ENCODE assay signal across 21 cellular contexts in genomic region chr9:109861918-109862317, GRCh38.
DNase-seq lines count a peak whose midpoint lies in the region; ATAC-seq and TF ChIP-seq lines count a peak whose summit lies in the region.
"Had no signal": no experiment of that assay in that cellular context is flagged by ENCODE, and none has a peak within 500 bp of the region (broad histone marks: within the 10 kb centered on the region; RNA-seq: fewer than 3 reads in every experiment).

No MANE protein-coding gene starts in this region.

- no peak for ATAC-seq in HG02678 (IDR thresholded peaks at IDR 0.05; ENCODE audit: unreplicated experiment)
- ATAC-seq: activated T-cell treated with anti-CD3 and anti-CD28 coated beads, Interleukin-2, amount 50 U/mL, for 4 hours; gastroesophageal sphincter; naive thymus-derived CD4-positive, alpha-beta T cell had no signal

- H3K27me3 ChIP-seq in dorsolateral prefrontal cortex, result no peaks in the 10 kb centered on the region
- H3K27me3 ChIP-seq: gastroesophageal sphincter, right lobe of liver had no signal

- no peak for TF ChIP-seq CTCF in dorsolateral prefrontal cortex (IDR thresholded peaks at IDR 0.05 in 54 of 56, conservative IDR thresholded peaks at IDR 0.05 in 2 of 56; ENCODE audit: low read depth in 1 of 56, partially characterized antibody in 56 of 56)

- peak; percentile 25 for DNase-seq in AG20443 (ENCODE audit: low spot score)
- DNase-seq in LHCN-M2 (ENCODE audit: low read depth), result peak; percentile 24
- DNase-seq in dorsolateral prefrontal cortex, result no peak
- peak; percentile 18 for DNase-seq in renal cortical epithelial cell (ENCODE audit: low read depth)
- DNase-seq in NCI-H510A treated with DMSO at 0.1 percent for 48 hours (lab: John Stamatoyannopoulos, UW), result no peak
- DNase-seq in SKM-1 (lab: John Stamatoyannopoulos, UW; ENCODE audit: unreplicated experiment), result no peak
- DNase-seq: activated naive CD4-positive, alpha-beta T cell treated with anti-CD3 and anti-CD28 coated beads for 36 hours; activated T-cell treated with anti-CD3 and anti-CD28 coated beads, Interleukin-2, amount 50 U/mL, for 4 hours; CD8-positive, alpha-beta memory T cell; cerebellar nuclear complex; effector CD8-positive, alpha-beta T cell; erythroblast; KBM-7; kidney; naive thymus-derived CD4-positive, alpha-beta T cell; NCI-H1048; NCI-H187 treated with DMSO at 0.1 percent for 48 hours; NCI-H774; right lobe of liver had no signal

- intact Hi-C loops in dorsolateral prefrontal cortex (cut with DNase I), result no loop called here

- H3K27ac ChIP-seq in dorsolateral prefrontal cortex, result peak overlapping the region in 57 of 59 donors; percentile 16 to 99 (median 95)
- H3K27ac ChIP-seq: right lobe of liver had no signal

- H3K4me3 ChIP-seq in dorsolateral prefrontal cortex, result no peak overlapping the region
- H3K4me3 ChIP-seq: gastroesophageal sphincter, right lobe of liver had no signal

Comparison
In these comparisons a context has a peak if more than half of its experiments do, and no peak if none do; other contexts are left out.
1. DNase-seq: peak in AG20443 (single experiment), LHCN-M2 (single experiment) and renal cortical epithelial cell (single experiment); none in dorsolateral prefrontal cortex (0 of 10), NCI-H510A treated with DMSO at 0.1 percent for 48 hours (single experiment) and SKM-1 (single experiment).